Comparison of ENCODE assay signal across 8 cellular contexts in the genomic region with DNA sequence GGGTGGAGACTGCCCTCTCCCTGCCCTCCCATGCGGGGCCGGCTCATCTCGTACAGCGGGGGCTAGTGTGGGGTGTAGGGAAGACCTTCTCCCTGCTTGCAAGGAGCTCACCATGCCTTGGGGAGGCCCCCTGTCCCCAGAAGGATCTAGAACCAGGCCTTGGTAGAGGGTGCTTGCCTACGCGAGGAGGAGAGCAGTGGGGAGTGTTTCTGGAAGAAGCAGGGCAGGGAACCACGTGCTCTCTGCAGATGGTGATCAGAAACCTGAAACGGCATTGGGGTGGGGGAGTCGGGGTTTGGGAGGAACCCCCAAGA. TPM values are rescaled to one million over a fixed set of nuclear protein-coding genes. Genes with fewer than 3 reads are reported as not detected.
DNase-seq lines count a peak whose midpoint lies in the region; ATAC-seq, FAIRE-seq and TF ChIP-seq lines count a peak whose summit lies in the region.

No MANE protein-coding gene starts in this region.

- TF ChIP-seq POLR2A in A549 (IDR thresholded peaks at IDR 0.05; ENCODE audit: low read length), result no peak; the same call in 1 of the 2 replicates

- CTCF ChIA-PET in A549 (lab: Yijun Ruan, JAX), result interaction anchor here (1.0 to 18.4 kb wide), 8 partner anchors 10 to 59 kb away, joined by 3 to 204 read pairs (median 5); a partner anchor contains a TSS
- CTCF ChIA-PET in naive thymus-derived CD4-positive, alpha-beta T cell (lab: Charles Lee), result interaction anchor here (1.6 kb wide), 1 partner anchor 27 kb away, joined by 12 read pairs; no protein-coding TSS in a partner anchor

- peak overlapping the region; percentile 92 to 99 (median 97) for H3K27ac Mint-ChIP-seq in naive thymus-derived CD4-positive, alpha-beta T cell

- 0% methylated on average over 9 of the region's 9 CpGs for WGBS in A549 (ENCODE audit: missing lambda C conversion rate)

- H3K27me3 ChIP-seq in HUES6 (ENCODE audit: control insufficient read depth, insufficient read depth, low read length), result peaks cover 23% of the 10 kb centered on the region; the same call in 1 of the 2 replicates
- no peaks in the 10 kb centered on the region for H3K27me3 ChIP-seq in naive thymus-derived CD4-positive, alpha-beta T cell (ENCODE audit: control insufficient read depth in 2 of 2, insufficient read depth in 2 of 2, low read length in 2 of 2)

- DNase-seq in A549 (ENCODE audit: low read depth in 1 of 2, low spot score in 1 of 2) (no peak), cerebellar cortex (ENCODE audit: low spot score) (peak; percentile 28)
- no peak for DNase-seq in naive thymus-derived CD4-positive, alpha-beta T cell
- no peak for DNase-seq in stimulated activated CD4-positive, alpha-beta T cell treated with anti-CD3 and anti-CD28 coated beads, Interleukin-4, amount 100 ng/mL, for 1 hour
- DNase-seq in stimulated activated naive CD4-positive, alpha-beta T cell treated with Interleukin-2 at 50 U/mL for 16 hours (lab: John Stamatoyannopoulos, UW), result no peak

- H3K4me3 ChIP-seq in A549 (peak overlapping the region; percentile 98), HUES6 (ENCODE audit: low read depth, low read length) (peak overlapping the region; percentile 54; the same call in 1 of the 2 replicates)
- H3K4me3 ChIP-seq in naive thymus-derived CD4-positive, alpha-beta T cell (ENCODE audit: low read length), result peak overlapping the region; percentile 74

- intact Hi-C loops in naive thymus-derived CD4-positive, alpha-beta T cell (cut with micrococcal nuclease), result loop anchor here (2.0 to 10.0 kb wide), 4 partner anchors 16 to 1022 kb away; a partner anchor contains a TSS

- peaks cover 44% of the 10 kb centered on the region for H3K4me1 ChIP-seq in A549
- peaks cover 60% of the 10 kb centered on the region for H3K4me1 ChIP-seq in HUES6 (ENCODE audit: control insufficient read depth, insufficient read depth, low read length)
- H3K4me1 ChIP-seq in naive thymus-derived CD4-positive, alpha-beta T cell (ENCODE audit: control insufficient read depth in 2 of 2, insufficient read depth in 2 of 2, low read length in 2 of 2), result peaks cover 7 to 10% of the 10 kb centered on the region in 2 donors

- no peak for TF ChIP-seq EP300 in A549 (IDR thresholded peaks at IDR 0.05)

- H3K27me3 Mint-ChIP-seq in naive thymus-derived CD4-positive, alpha-beta T cell, result peaks cover 0 to 3% (median 0%) of the 10 kb centered on the region in 5 donors

- no peak for TF ChIP-seq RAD21 in A549 (conservative IDR thresholded peaks at IDR 0.05 in 1 of 2, IDR thresholded peaks at IDR 0.05 in 1 of 2)

- POLR2A ChIA-PET in A549 (lab: Yijun Ruan, JAX), result interaction anchor here (0.7 to 1.0 kb wide), 3 partner anchors 15 to 27 kb away, joined by 3 read pairs; no protein-coding TSS in a partner anchor
- POLR2A ChIA-PET in naive thymus-derived CD4-positive, alpha-beta T cell (lab: Charles Lee), result interaction anchor here (0.7 to 2.1 kb wide), 4 partner anchors 22 to 35 kb away, joined by 4 to 6 read pairs (median 4); a partner anchor contains a TSS

- peak overlapping the region; percentile 98 for H3K4me2 ChIP-seq in A549

- no peaks in the 10 kb centered on the region for H3K36me3 ChIP-seq in HUES6 (ENCODE audit: control insufficient read depth, insufficient read depth, low read length)
- peaks cover 0 to 30% (median 0%) of the 10 kb centered on the region in 3 experiments for H3K36me3 ChIP-seq in naive thymus-derived CD4-positive, alpha-beta T cell (ENCODE audit: control insufficient read depth in 2 of 3, insufficient read depth in 3 of 3, low read length in 3 of 3)

- ATAC-seq in A549 (no peak), HG02571 (IDR thresholded peaks at IDR 0.05; ENCODE audit: unreplicated experiment) (no peak), HG02623 (IDR thresholded peaks at IDR 0.05; ENCODE audit: unreplicated experiment) (no peak)
- no peak for ATAC-seq in naive thymus-derived CD4-positive, alpha-beta T cell

- peaks cover 0 to 4% (median 0%) of the 10 kb centered on the region in 5 donors for H3K36me3 Mint-ChIP-seq in naive thymus-derived CD4-positive, alpha-beta T cell

- peak overlapping the region; percentile 87 to 94 (median 92) for H3K4me3 Mint-ChIP-seq in naive thymus-derived CD4-positive, alpha-beta T cell

- peak overlapping the region; percentile 49 for H3K9ac ChIP-seq in HUES6 (ENCODE audit: low read length)

- peaks cover 0 to 4% (median 0%) of the 10 kb centered on the region in 11 donors for H3K9me3 Mint-ChIP-seq in naive thymus-derived CD4-positive, alpha-beta T cell

- no peak for FAIRE-seq in A549 (lab: Jason Lieb, UNC)

- TF ChIP-seq CTCF in A549 (IDR thresholded peaks at IDR 0.05), result no peak

- H3K27ac ChIP-seq in A549, result peak overlapping the region; percentile 97 to 98
- H3K27ac ChIP-seq in HUES6 (ENCODE audit: low read depth, low read length), result no peak overlapping the region
- peak overlapping the region; percentile 90 for H3K27ac ChIP-seq in naive thymus-derived CD4-positive, alpha-beta T cell (ENCODE audit: low read depth, low read length)

- H3K4me1 Mint-ChIP-seq in naive thymus-derived CD4-positive, alpha-beta T cell, result peaks cover 15 to 36% (median 21%) of the 10 kb centered on the region in 7 donors

- no peaks in the 10 kb centered on the region for H3K9me3 ChIP-seq in A549
- H3K9me3 ChIP-seq in HUES6 (ENCODE audit: control insufficient read depth, insufficient read depth, low read depth, low read length), result no peaks in the 10 kb centered on the region
- H3K9me3 ChIP-seq in naive thymus-derived CD4-positive, alpha-beta T cell (ENCODE audit: control insufficient read depth in 2 of 3, low read length in 3 of 3), result no peaks in the 10 kb centered on the region

TF ChIP-seq in A549, 52 proteins besides CTCF, POLR2A, EP300 and RAD21 (continues in another document):
- TF ChIP-seq, protein P1, sequence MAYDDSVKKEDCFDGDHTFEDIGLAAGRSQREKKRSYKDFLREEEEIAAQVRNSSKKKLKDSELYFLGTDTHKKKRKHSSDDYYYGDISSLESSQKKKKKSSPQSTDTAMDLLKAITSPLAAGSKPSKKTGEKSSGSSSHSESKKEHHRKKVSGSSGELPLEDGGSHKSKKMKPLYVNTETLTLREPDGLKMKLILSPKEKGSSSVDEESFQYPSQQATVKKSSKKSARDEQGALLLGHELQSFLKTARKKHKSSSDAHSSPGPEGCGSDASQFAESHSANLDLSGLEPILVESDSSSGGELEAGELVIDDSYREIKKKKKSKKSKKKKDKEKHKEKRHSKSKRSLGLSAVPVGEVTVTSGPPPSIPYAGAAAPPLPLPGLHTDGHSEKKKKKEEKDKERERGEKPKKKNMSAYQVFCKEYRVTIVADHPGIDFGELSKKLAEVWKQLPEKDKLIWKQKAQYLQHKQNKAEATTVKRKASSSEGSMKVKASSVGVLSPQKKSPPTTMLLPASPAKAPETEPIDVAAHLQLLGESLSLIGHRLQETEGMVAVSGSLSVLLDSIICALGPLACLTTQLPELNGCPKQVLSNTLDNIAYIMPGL (CRISPR knock-in tag; IDR thresholded peaks at IDR 0.05; ENCODE audit: borderline replicate concordance), result no peak
- TF ChIP-seq TP53 (CRISPR knock-in tag; IDR thresholded peaks at IDR 0.05), result peak; percentile 52; the same call in 1 of the 2 replicates
- TF ChIP-seq FOSL2 (IDR thresholded peaks at IDR 0.05), result no peak
- no peak for TF ChIP-seq FOSL2 (CRISPR knock-in tag; IDR thresholded peaks at IDR 0.05)
- TF ChIP-seq, protein P2, sequence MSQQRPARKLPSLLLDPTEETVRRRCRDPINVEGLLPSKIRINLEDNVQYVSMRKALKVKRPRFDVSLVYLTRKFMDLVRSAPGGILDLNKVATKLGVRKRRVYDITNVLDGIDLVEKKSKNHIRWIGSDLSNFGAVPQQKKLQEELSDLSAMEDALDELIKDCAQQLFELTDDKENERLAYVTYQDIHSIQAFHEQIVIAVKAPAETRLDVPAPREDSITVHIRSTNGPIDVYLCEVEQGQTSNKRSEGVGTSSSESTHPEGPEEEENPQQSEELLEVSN (IDR thresholded peaks at IDR 0.05; ENCODE audit: borderline replicate concordance, low read depth), result 0 out of 2 replicates have a peak, but pooled peaks have one; percentile 28
- no peak for TF ChIP-seq RNF2 (IDR thresholded peaks at IDR 0.05; ENCODE audit: borderline replicate concordance, low read depth)
- no peak for TF ChIP-seq SREBF2 (IDR thresholded peaks at IDR 0.05)

RNA-seq across cellular contexts. Expression of a gene that starts 2.7 kb away (rescaled TPM):
- 61.0 and 67.9 TPM in 2 replicates for polyA plus RNA-seq in A549 (2011; rRNA removed)
- 47.0 and 67.0 TPM in 2 replicates for polyA plus RNA-seq in A549 (2012; cell fraction: cytosol; rRNA removed)
- polyA plus RNA-seq in A549 (2012; cell fraction: nucleus; rRNA removed), result 433 and 488 TPM in 2 replicates
- 93.1 to 106 TPM (median 101 TPM) in 3 replicates for polyA plus RNA-seq in A549 (2017; fragmentation: RNase III; extraction: RNeasy Plus Mini Kit Qiagen cat#74134 plus additional on column Dnase treatment)
- 25.5 and 36.5 TPM in 2 replicates for polyA minus RNA-seq in A549 (2011; rRNA and poly(A)+ RNA removed)
- total RNA-seq in naive thymus-derived CD4-positive, alpha-beta T cell, result 10 to 100 TPM; 28.5 to 90.1 (median 54.2) TPM
- under 1 TPM; 0.38 to 0.46 TPM for polyA plus RNA-seq in naive thymus-derived CD4-positive, alpha-beta T cell

RNA-seq across cellular contexts. Expression of a gene that starts 22.8 kb away (rescaled TPM):
- polyA plus RNA-seq in A549 (2011; rRNA removed) (18.4 and 22.0 TPM in 2 replicates), A549 (2017; fragmentation: RNase III; extraction: RNeasy Plus Mini Kit Qiagen cat#74134 plus additional on column Dnase treatment) (14.3 to 16.1 TPM (median 15.8 TPM) in 3 replicates)
- polyA plus RNA-seq in A549 (2012; cell fraction: cytosol; rRNA removed), result 22.6 and 32.6 TPM in 2 replicates
- 86.6 and 140 TPM in 2 replicates for polyA plus RNA-seq in A549 (2012; cell fraction: nucleus; rRNA removed)
- polyA minus RNA-seq in A549 (2011; rRNA and poly(A)+ RNA removed), result 51.8 and 53.5 TPM in 2 replicates
- under 1 TPM in 1 of 5 experiments, not detected in 4; 0.05 TPM for total RNA-seq in naive thymus-derived CD4-positive, alpha-beta T cell
- polyA plus RNA-seq in naive thymus-derived CD4-positive, alpha-beta T cell, result under 1 TPM in 1 of 2 donors, not detected in 1; 0.06 TPM

RNA-seq across cellular contexts. Expression of a gene that starts 29.0 kb away (rescaled TPM):
- polyA plus RNA-seq in A549 (2011; rRNA removed) (14.6 and 18.4 TPM in 2 replicates), A549 (2017; fragmentation: RNase III; extraction: RNeasy Plus Mini Kit Qiagen cat#74134 plus additional on column Dnase treatment) (48.0 to 48.7 TPM (median 48.1 TPM) in 3 replicates)
- 50.9 and 73.0 TPM in 2 replicates for polyA plus RNA-seq in A549 (2012; cell fraction: cytosol; rRNA removed)
- polyA plus RNA-seq in A549 (2012; cell fraction: nucleus; rRNA removed), result 263 and 419 TPM in 2 replicates
- polyA minus RNA-seq in A549 (2011; rRNA and poly(A)+ RNA removed), result 28.4 and 51.5 TPM in 2 replicates
- 100 to 1,000 TPM in 4 of 5 experiments, 10 to 100 TPM in 1; 82.0 to 157 (median 111) TPM for total RNA-seq in naive thymus-derived CD4-positive, alpha-beta T cell
- 10 to 100 TPM; 15.1 to 41.6 TPM for polyA plus RNA-seq in naive thymus-derived CD4-positive, alpha-beta T cell

RNA-seq across cellular contexts. Expression of a gene that starts 36.6 kb away (rescaled TPM):
- polyA plus RNA-seq in A549 (2011; rRNA removed) (83.9 and 89.3 TPM in 2 replicates), A549 (2017; fragmentation: RNase III; extraction: RNeasy Plus Mini Kit Qiagen cat#74134 plus additional on column Dnase treatment) (75.9 to 81.0 TPM (median 78.3 TPM) in 3 replicates)
- polyA plus RNA-seq in A549 (2012; cell fraction: cytosol; rRNA removed), result 158 and 161 TPM in 2 replicates
- polyA plus RNA-seq in A549 (2012; cell fraction: nucleus; rRNA removed), result 102 and 111 TPM in 2 replicates
- 22.6 and 32.9 TPM in 2 replicates for polyA minus RNA-seq in A549 (2011; rRNA and poly(A)+ RNA removed)
- 10 to 100 TPM; 12.1 to 31.8 (median 23.2) TPM for total RNA-seq in naive thymus-derived CD4-positive, alpha-beta T cell
- polyA plus RNA-seq in naive thymus-derived CD4-positive, alpha-beta T cell, result 10 to 100 TPM; 57.2 to 57.9 TPM

Comparison
In these comparisons a context has a peak if more than half of its experiments do, and no peak if none do; other contexts are left out.
1. RNA of a gene that starts 2.7 kb away (polyA plus RNA-seq): 47.0 to 488 TPM in A549; 0.38 to 0.46 TPM in naive thymus-derived CD4-positive, alpha-beta T cell; every median in the first group is over 10 times any median in the second.
2. RNA of a gene that starts 22.8 kb away (polyA plus RNA-seq): 14.3 to 140 TPM in A549; 0.06 TPM in naive thymus-derived CD4-positive, alpha-beta T cell; every median in the first group is over 10 times any median in the second.
3. Peak in every context shown above with its lines, with median percentiles within 50 percentile points of each other: H3K4me3 ChIP-seq.